In the genomic region with DNA sequence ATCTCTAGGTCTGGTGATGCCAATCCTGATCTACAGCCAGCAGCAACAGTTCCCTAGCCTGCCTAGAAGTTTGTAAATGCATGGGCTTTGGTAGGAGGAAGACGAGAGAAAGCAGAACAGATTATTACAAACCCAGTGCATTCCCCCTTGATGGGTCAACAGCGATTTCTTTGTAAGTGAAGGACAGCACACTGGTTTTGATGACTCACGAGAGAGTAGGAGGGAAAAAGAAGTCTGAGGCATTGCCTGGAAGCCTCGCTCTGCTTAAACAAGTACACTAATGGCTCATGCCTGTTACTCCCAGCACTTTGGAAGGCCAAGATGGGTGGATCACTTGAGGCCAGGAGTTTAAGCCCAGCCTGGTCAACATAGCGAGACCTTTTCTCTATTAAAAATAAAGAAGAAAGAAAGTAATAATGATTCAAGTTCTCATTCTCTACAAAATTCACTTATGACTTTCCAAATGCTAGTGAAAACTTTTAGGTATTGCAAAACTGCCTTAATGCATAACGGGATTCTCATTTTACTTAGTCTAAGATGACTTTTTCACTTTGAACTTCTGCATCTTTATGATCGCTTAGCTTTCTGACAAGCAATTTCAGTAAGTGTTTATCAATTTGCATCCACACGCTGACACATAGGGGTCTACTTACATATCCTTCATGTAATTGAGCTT, we compare ENCODE assay signal across 9 cellular contexts. TPM values are rescaled to one million over a fixed set of nuclear protein-coding genes. Genes with fewer than 3 reads are reported as not detected.
DNase-seq lines count a peak whose midpoint lies in the region; TF ChIP-seq lines count a peak whose summit lies in the region.
"Had no signal": no experiment of that assay in that cellular context is flagged by ENCODE, and none has a peak within 500 bp of the region (broad histone marks: within the 10 kb centered on the region; RNA-seq: fewer than 3 reads in every experiment).

No MANE protein-coding gene starts in this region.

- WGBS in GM23248 (ENCODE audit: low coverage in 1 of 2, low lambda C conversion rate in 2 of 2, missing lambda C conversion rate in 2 of 2), 2 experiments = 29 to 31% methylated on average over 8 of the region's 8 CpGs

- H3K79me2 ChIP-seq in GM23248 (ENCODE audit: insufficient read depth) = no peaks in the 10 kb centered on the region

- H3K9me3 ChIP-seq in GM23248 (ENCODE audit: low read depth) (no peaks in the 10 kb centered on the region), SJSA1 (replicated peaks) (no peaks in the 10 kb centered on the region)

- H3K36me3 ChIP-seq in GM23248 (ENCODE audit: low read depth) = no peaks in the 10 kb centered on the region
- no peaks in the 10 kb centered on the region for H3K36me3 ChIP-seq in SJSA1

- DNase-seq in GM23248 = peak; percentile 99
- DNase-seq in SJSA1 (ENCODE audit: low read depth in 1 of 2, low spot score in 2 of 2) = peak; percentile 73 to 78
- DNase-seq in foreskin fibroblast = peak; percentile 94 to 95
- peak; percentile 94 for DNase-seq in skeletal muscle cell (ENCODE audit: low read depth)
- no peak for DNase-seq in ecto neural progenitor cell (ENCODE audit: low spot score)
- DNase-seq in activated CD4-positive, CD25-positive, alpha-beta regulatory T cell (lab: John Stamatoyannopoulos, UW) = no peak
- DNase-seq in 8988T = no peak
- DNase-seq in NCI-H2171 treated with DMSO at 0.1 percent for 48 hours (lab: John Stamatoyannopoulos, UW) = no peak
- DNase-seq: T-helper 17 cell had no signal

- peak overlapping the region; percentile 29; the same call in 1 of the 2 replicates for H2AFZ ChIP-seq in GM23248

- H3K27me3 ChIP-seq in GM23248 (replicated peaks; ENCODE audit: insufficient read depth) = no peaks in the 10 kb centered on the region
- H3K27me3 ChIP-seq in SJSA1 (replicated peaks) = no peaks in the 10 kb centered on the region

- H3K27ac ChIP-seq in GM23248 (peak overlapping the region; percentile 70), SJSA1 (peak overlapping the region; percentile 69)

- TF ChIP-seq CTCF in foreskin fibroblast (IDR thresholded peaks at IDR 0.05; ENCODE audit: low read depth, low read length) = no peak

- H3K9me2 ChIP-seq in GM23248 (ENCODE audit: insufficient read depth) = no peaks in the 10 kb centered on the region

- H3F3A ChIP-seq in GM23248 (ENCODE audit: insufficient read depth) = peaks cover 35% of the 10 kb centered on the region

- in situ Hi-C loops in GM23248 (cut with MboI) = no loop called here

- no peaks in the 10 kb centered on the region for H4K20me1 ChIP-seq in GM23248 (ENCODE audit: insufficient read depth)

- peak overlapping the region; percentile 36 for H3K9ac ChIP-seq in GM23248

- H3K4me1 ChIP-seq in GM23248 (ENCODE audit: insufficient read depth) (peaks cover 31% of the 10 kb centered on the region), SJSA1 (replicated peaks) (peaks cover 27% of the 10 kb centered on the region)

- peak overlapping the region; percentile 56 for H3K4me2 ChIP-seq in GM23248 (ENCODE audit: unreplicated experiment)

- H3K4me3 ChIP-seq in GM23248 (peak overlapping the region; percentile 15), SJSA1 (no peak overlapping the region), foreskin fibroblast (ENCODE audit: low read depth in 1 of 2, low read length in 2 of 2) (no peak overlapping the region), skeletal muscle cell (ENCODE audit: low read depth, low read length) (no peak overlapping the region)

RNA-seq across cellular contexts. Expression of a gene that starts 47.7 kb away (rescaled TPM):
- total RNA-seq in GM23248 (2014; rRNA removed; shearing (Covaris generic)) = 11.0 and 13.0 TPM in 2 replicates
- 7.9 and 10.0 TPM in 2 replicates for polyA plus RNA-seq in GM23248 (2016; fragmentation: Nextera tagmentation; extraction: Ambion mirVana)
- 8.0 and 16.3 TPM in 2 replicates for total RNA-seq in SJSA1 (2014; rRNA removed; shearing (Covaris generic))

Comparison
In these comparisons a context has a peak if more than half of its experiments do, and no peak if none do; other contexts are left out.
1. DNase-seq: peak in GM23248 (single experiment), SJSA1 (2 of 2), foreskin fibroblast (2 of 2) and skeletal muscle cell (single experiment); none in ecto neural progenitor cell (single experiment), activated CD4-positive, CD25-positive, alpha-beta regulatory T cell (0 of 4), 8988T (single experiment) and NCI-H2171 treated with DMSO at 0.1 percent for 48 hours (single experiment).